Comparison of ENCODE assay signal across 18 cellular contexts in genomic region chr2:167318581-167318980, GRCh38. TPM values are rescaled to one million over a fixed set of nuclear protein-coding genes. Genes with fewer than 3 reads are reported as not detected.
DNase-seq lines count a peak whose midpoint lies in the region; ATAC-seq and TF ChIP-seq lines count a peak whose summit lies in the region.
"Had no signal": no experiment of that assay in that cellular context is flagged by ENCODE, and none has a peak within 500 bp of the region (broad histone marks: within the 10 kb centered on the region; RNA-seq: fewer than 3 reads in every experiment).

No MANE protein-coding gene starts in this region.

- no peaks in the 10 kb centered on the region for H3K4me1 ChIP-seq in mucosa of descending colon (ENCODE audit: low read depth)
- H3K4me1 ChIP-seq: A549, Caco-2 had no signal

- no peak overlapping the region for H3K27ac Mint-ChIP-seq in T-cell
- H3K27ac Mint-ChIP-seq: CD4-positive, alpha-beta memory T cell; GM23338; H9 had no signal

- no peaks in the 10 kb centered on the region for H3K36me3 ChIP-seq in mucosa of descending colon (ENCODE audit: low read depth)

- H3K4me3 ChIP-seq in astrocyte of the spinal cord (ENCODE audit: low read depth, low read length) (no peak overlapping the region), choroid plexus epithelial cell (ENCODE audit: low read depth, low read length) (no peak overlapping the region), mucosa of descending colon (no peak overlapping the region)
- H3K4me3 ChIP-seq: A549, GM12878, GM23338 had no signal

- POLR2A ChIA-PET in T-cell (lab: Charles Lee), result no interaction called here

- in situ Hi-C loops in G401 (cut with HindIII; ENCODE audit: low sequenced_read_pairs) (no loop called here), astrocyte of the spinal cord (cut with HindIII; ENCODE audit: low sequenced_read_pairs) (no loop called here)

- intact Hi-C loops in mucosa of descending colon (cut with DNase I, micrococcal nuclease), result no loop called here

- no peaks in the 10 kb centered on the region for H3K36me3 Mint-ChIP-seq in T-cell
- H3K36me3 Mint-ChIP-seq: CD4-positive, alpha-beta memory T cell had no signal

- CTCF ChIA-PET in T-cell (lab: Charles Lee), result no interaction called here

- no peaks in the 10 kb centered on the region for H3K9me3 Mint-ChIP-seq in T-cell
- H3K9me3 Mint-ChIP-seq: CD4-positive, alpha-beta memory T cell had no signal

- TF ChIP-seq CTCF in astrocyte of the spinal cord (IDR thresholded peaks at IDR 0.05; ENCODE audit: low read depth, low read length), result no peak
- TF ChIP-seq CTCF in choroid plexus epithelial cell (conservative IDR thresholded peaks at IDR 0.05; ENCODE audit: low read depth, low read length), result no peak
- no peak for TF ChIP-seq CTCF in mucosa of descending colon (IDR thresholded peaks at IDR 0.05)

- no peaks in the 10 kb centered on the region for H3K9me3 ChIP-seq in mucosa of descending colon
- H3K9me3 ChIP-seq: A549, Caco-2 had no signal

- H3K4me1 Mint-ChIP-seq in T-cell, result no peaks in the 10 kb centered on the region
- H3K4me1 Mint-ChIP-seq: CD4-positive, alpha-beta memory T cell had no signal

- H3K4me3 Mint-ChIP-seq in T-cell, result no peak overlapping the region
- H3K4me3 Mint-ChIP-seq: CD4-positive, alpha-beta memory T cell; GM23338; H9 had no signal

- H3K27me3 Mint-ChIP-seq in T-cell, result peaks cover 4 to 8% of the 10 kb centered on the region in 2 donors
- H3K27me3 Mint-ChIP-seq: CD4-positive, alpha-beta memory T cell had no signal

- DNase-seq in G401 (ENCODE audit: low spot score) (peak; percentile 58), astrocyte of the spinal cord (ENCODE audit: low read depth, low spot score) (peak; percentile 71), choroid plexus epithelial cell (ENCODE audit: low read depth) (peak; percentile 78), T-cell (no peak), NCI-H1694 treated with DMSO at 0.1 percent for 48 hours (lab: John Stamatoyannopoulos, UW) (no peak), mucosa of descending colon (no peak)
- DNase-seq in stimulated activated CD4-positive, alpha-beta T cell treated with anti-CD3 and anti-CD28 coated beads, Interleukin-4, amount 100 ng/mL, for 24 hours, result no peak
- DNase-seq: 8988T; Caco-2; CD4-positive, alpha-beta memory T cell; DMS153; DND-41; GDM1; H9 had no signal

- no peak for ATAC-seq in T-cell (replicated peaks in 1 of 4)
- ATAC-seq in mucosa of descending colon, result no peak
- ATAC-seq: A549, GM12878, GM23338, HCT116 had no signal

RNA-seq across cellular contexts. Expression of gene B3GALT1, which starts 25.8 kb away (rescaled TPM):
- total RNA-seq in G401 (2014; rRNA removed; shearing (Covaris generic)), result 0.20 TPM in 1 of 2 replicates, not detected in the other
- total RNA-seq in T-cell (under 1 TPM in 1 of 5 donors, not detected in 4; 0.07 TPM), mucosa of descending colon (10 to 100 TPM in 1 of 3 donors, 1 to 10 TPM in 2; 7.6 to 25.6 (median 7.8) TPM)
- total RNA-seq: Caco-2; CD4-positive, alpha-beta memory T cell had no signal

Comparison
In these comparisons a context has a peak if more than half of its experiments do, and no peak if none do; other contexts are left out.
1. DNase-seq: peak in G401 (single experiment), astrocyte of the spinal cord (single experiment) and choroid plexus epithelial cell (single experiment); none in T-cell (0 of 34), stimulated activated CD4-positive, alpha-beta T cell treated with anti-CD3 and anti-CD28 coated beads, Interleukin-4, amount 100 ng/mL, for 24 hours (single experiment), NCI-H1694 treated with DMSO at 0.1 percent for 48 hours (single experiment) and mucosa of descending colon (0 of 3).